In the genomic region with DNA sequence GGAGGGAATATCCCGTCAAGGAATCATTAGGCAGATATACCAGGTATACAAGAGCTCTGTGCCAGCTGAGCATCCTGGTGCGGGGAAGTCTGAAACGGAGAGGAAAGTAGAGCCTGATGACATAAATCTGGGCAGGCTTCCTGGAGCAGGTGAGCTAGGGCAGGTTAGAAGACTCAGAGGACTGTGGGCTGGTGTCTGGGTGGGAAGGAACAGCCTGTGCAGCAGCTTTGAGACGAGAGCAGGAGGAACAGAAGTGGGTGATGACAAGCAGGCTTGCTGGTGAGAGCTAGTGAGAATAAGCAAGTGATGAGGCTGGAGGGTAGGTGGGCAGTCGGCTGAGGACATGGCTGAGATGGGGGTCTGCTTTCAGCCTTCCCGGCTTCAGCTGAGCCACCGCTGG, we compare ENCODE assay signal across 1 cellular context.
TF ChIP-seq lines count a peak whose summit lies in the region.

No MANE protein-coding gene starts in this region.

TF ChIP-seq in K562, 482 proteins besides CTCF, POLR2A, EP300 and RAD21:
- TF ChIP-seq ZFP36 (IDR thresholded peaks at IDR 0.05; ENCODE audit: low read depth, low read length, partially characterized antibody) (peak; percentile 72), PCBP1 (IDR thresholded peaks at IDR 0.05; ENCODE audit: low read depth, low read length, poor library complexity, severe bottlenecking) (no peak)
